Comparison of ENCODE assay signal across 21 cellular contexts in genomic region chr20:6837730-6838129, GRCh38.
DNase-seq lines count a peak whose midpoint lies in the region; ATAC-seq, FAIRE-seq and TF ChIP-seq lines count a peak whose summit lies in the region.
"Had no signal": no experiment of that assay in that cellular context is flagged by ENCODE, and none has a peak within 500 bp of the region (broad histone marks: within the 10 kb centered on the region; RNA-seq: fewer than 3 reads in every experiment).

No MANE protein-coding gene starts in this region.

- H2BK120ac ChIP-seq in mesenchymal stem cell (ENCODE audit: low read depth, low read length): no peak overlapping the region

- no peaks in the 10 kb centered on the region for H3K36me3 ChIP-seq in GM12878 (ENCODE audit: control insufficient read depth in 2 of 2, insufficient read depth in 2 of 2, low read length in 1 of 2)
- no peaks in the 10 kb centered on the region for H3K36me3 ChIP-seq in mesenchymal stem cell (ENCODE audit: control insufficient read depth in 1 of 2, insufficient read depth in 2 of 2, low read depth in 1 of 2, low read length in 2 of 2)
- no peaks in the 10 kb centered on the region for H3K36me3 ChIP-seq in smooth muscle cell (ENCODE audit: low read depth)
- H3K36me3 ChIP-seq: BLaER1 had no signal

- TF ChIP-seq CTCF in GM12878 (IDR thresholded peaks at IDR 0.05 in 2 of 3, conservative IDR thresholded peaks at IDR 0.05 in 1 of 3; ENCODE audit: control insufficient read depth in 2 of 3, extremely low read depth in 1 of 3, insufficient read depth in 1 of 3, low read depth in 3 of 3, low read length in 3 of 3) (no peak), smooth muscle cell (IDR thresholded peaks at IDR 0.05; ENCODE audit: borderline replicate concordance, insufficient read depth, poor library complexity, severe bottlenecking) (no peak)

- H3K18ac ChIP-seq in mesenchymal stem cell (ENCODE audit: low read depth in 1 of 2, low read length in 2 of 2): no peak overlapping the region

- H2AFZ ChIP-seq in GM12878 (ENCODE audit: control insufficient read depth, low read depth, low read length) (no peak overlapping the region), mesenchymal stem cell (ENCODE audit: low read depth, low read length) (no peak overlapping the region), smooth muscle cell (ENCODE audit: low read depth) (no peak overlapping the region)

- no peak overlapping the region for H2AK5ac ChIP-seq in mesenchymal stem cell (ENCODE audit: low read length, severe bottlenecking)

- no TSS peak for BruUV-seq in GM12878 (replicated peaks; lab: Mats Ljungman, UMichigan)

- H4K8ac ChIP-seq in mesenchymal stem cell (ENCODE audit: low read length): no peak overlapping the region

- H3K4me2 ChIP-seq in GM12878 (ENCODE audit: control insufficient read depth, insufficient read depth) (no peak overlapping the region), mesenchymal stem cell (ENCODE audit: low read length, poor library complexity, severe bottlenecking) (no peak overlapping the region), smooth muscle cell (no peak overlapping the region)
- H3K4me2 ChIP-seq: BLaER1 had no signal

- H3K79me1 ChIP-seq in mesenchymal stem cell (replicated peaks; ENCODE audit: low read length, poor library complexity, severe bottlenecking): no peaks in the 10 kb centered on the region

- TF ChIP-seq POLR2A in GM12878 (IDR thresholded peaks at IDR 0.05; ENCODE audit: low read depth, low read length): no peak

- H3K27ac ChIP-seq in GM12878 (ENCODE audit: control insufficient read depth, insufficient read depth) (no peak overlapping the region), mesenchymal stem cell (ENCODE audit: low read length, poor library complexity, severe bottlenecking) (peak overlapping the region; percentile 16), smooth muscle cell (ENCODE audit: low read depth) (peak overlapping the region; percentile 69)
- H3K27ac ChIP-seq: BLaER1 had no signal

- intact Hi-C loops in GM12878 (cut with micrococcal nuclease; ENCODE audit: unreplicated experiment) (no loop called here), posterior cingulate gyrus (cut with DNase I) (no loop called here)

- no peak overlapping the region for H3K23ac ChIP-seq in mesenchymal stem cell (ENCODE audit: low read length in 2 of 2)

- ATAC-seq in HG02759 (IDR thresholded peaks at IDR 0.05; ENCODE audit: unreplicated experiment) (peak; percentile 25), GM12878 (peak; percentile 13)
- ATAC-seq: HepG2, K562, SK-N-SH treated with all-trans-retinoic acid at 6 μM for 48 hours had no signal

- no peak for TF ChIP-seq RAD21 in GM12878 (IDR thresholded peaks at IDR 0.05; ENCODE audit: insufficient read depth, low read depth, low read length)

- no peak overlapping the region for H3K14ac ChIP-seq in mesenchymal stem cell (ENCODE audit: low read length in 2 of 2)

- FAIRE-seq in GM12878 (lab: Jason Lieb, UNC): no peak
- FAIRE-seq: GM19239, HepG2, K562, RCC 7860 had no signal

- H3F3A ChIP-seq in smooth muscle cell (ENCODE audit: low read depth): no peaks in the 10 kb centered on the region

- CTCF ChIA-PET in GM12878 (lab: Yijun Ruan, JAX): interaction anchor here (1.0 to 12.1 kb wide), 18 partner anchors 8 to 448 kb away, joined by 3 to 118 read pairs (median 8); partner anchors contain the start of gene BMP2
- CTCF ChIA-PET in HEK293T (lab: Yijun Ruan, JAX): no interaction called here

- H3K4me1 ChIP-seq in GM12878 (ENCODE audit: control insufficient read depth, insufficient read depth, low read length) (no peaks in the 10 kb centered on the region), mesenchymal stem cell (ENCODE audit: control insufficient read depth, insufficient read depth, low read depth, low read length) (peaks cover 2% of the 10 kb centered on the region), smooth muscle cell (ENCODE audit: low read depth) (peaks cover 12% of the 10 kb centered on the region)
- H3K4me1 ChIP-seq: BLaER1 had no signal

- H3K4me3 ChIP-seq in GM12878: no peak overlapping the region
- no peak overlapping the region for H3K4me3 ChIP-seq in mesenchymal stem cell (ENCODE audit: insufficient read depth in 1 of 2, low read depth in 1 of 2, low read length in 2 of 2)
- no peak overlapping the region for H3K4me3 ChIP-seq in smooth muscle cell
- H3K4me3 ChIP-seq: BLaER1, K562 had no signal

- no peaks in the 10 kb centered on the region for H3K79me2 ChIP-seq in GM12878 (ENCODE audit: control insufficient read depth, insufficient read depth, low read length)
- no peaks in the 10 kb centered on the region for H3K79me2 ChIP-seq in smooth muscle cell (ENCODE audit: low read depth)

- no peak overlapping the region for H2BK15ac ChIP-seq in mesenchymal stem cell (ENCODE audit: low read depth, poor library complexity, severe bottlenecking)

- H4K20me1 ChIP-seq in GM12878 (ENCODE audit: control insufficient read depth, insufficient read depth) (no peaks in the 10 kb centered on the region), smooth muscle cell (ENCODE audit: low read depth) (no peaks in the 10 kb centered on the region)
- H4K20me1 ChIP-seq: BLaER1 had no signal

- in situ Hi-C loops in GM12878 (cut with MboI): no loop called here

- H3K9ac ChIP-seq in GM12878 (ENCODE audit: control insufficient read depth, insufficient read depth, low read length): no peak overlapping the region
- H3K9ac ChIP-seq in mesenchymal stem cell (ENCODE audit: low read length): no peak overlapping the region
- peak overlapping the region; percentile 42 for H3K9ac ChIP-seq in smooth muscle cell (ENCODE audit: low read depth)
- H3K9ac ChIP-seq: BLaER1 had no signal

- SMC1A ChIA-PET in GM12878 (lab: Charles Lee; ENCODE audit: uncharacterized antibody, unreplicated experiment): interaction anchor here (1.0 to 14.3 kb wide), 20 partner anchors 8 to 448 kb away, joined by 3 to 270 read pairs (median 22); no protein-coding TSS in a partner anchor

- H2BK12ac ChIP-seq in mesenchymal stem cell (ENCODE audit: low read length in 2 of 2): no peak overlapping the region

- WGBS in GM12878 (ENCODE audit: insufficient coverage, insufficient replicate concordance, low lambda C conversion rate, missing lambda C conversion rate): 0% methylated on average over 2 of the region's 2 CpGs
- WGBS in mesenchymal stem cell: 58% methylated on average over 1 of the region's 2 CpGs
- WGBS in smooth muscle cell (ENCODE audit: low lambda C conversion rate): 83% methylated on average over 2 of the region's 2 CpGs

- no peak overlapping the region for H3K4ac ChIP-seq in mesenchymal stem cell (ENCODE audit: low read depth in 1 of 2, low read length in 2 of 2)

- DNase-seq in GM12878 (ENCODE audit: low read depth, low spot score) (no peak), mesenchymal stem cell (no peak), smooth muscle cell (lab: John Stamatoyannopoulos, UW; ENCODE audit: unreplicated experiment) (no peak), iPS-NIHi7 (ENCODE audit: extremely low spot score) (no peak), posterior cingulate gyrus (no peak), HEK293T (ENCODE audit: extremely low spot score) (no peak)
- DNase-seq: CD4-positive, CD25-positive, alpha-beta regulatory T cell; DND-41; Kasumi-1; NCI-H1092 treated with DMSO at 0.1 percent for 48 hours; NCI-H1436; NCI-H187; NCI-H2171 treated with DMSO at 0.1 percent for 48 hours; NCI-H345 had no signal

- no peak overlapping the region for H4K91ac ChIP-seq in mesenchymal stem cell (ENCODE audit: low read length)

- TF ChIP-seq EP300 in GM12878 (IDR thresholded peaks at IDR 0.05; ENCODE audit: borderline replicate concordance in 1 of 2, control insufficient read depth in 1 of 2, low read depth in 2 of 2, low read length in 2 of 2): no peak; a peak in 1 of 4 replicates

- RAD21 ChIA-PET in GM12878 (lab: Charles Lee; ENCODE audit: unreplicated experiment): interaction anchor here (0.6 to 8.1 kb wide), 27 partner anchors 8 to 448 kb away, joined by 3 to 197 read pairs (median 6); no protein-coding TSS in a partner anchor

- H3K27me3 ChIP-seq in GM12878 (replicated peaks in 1 of 2; ENCODE audit: control insufficient read depth in 2 of 2, insufficient read depth in 2 of 2, low read length in 1 of 2) (no peaks in the 10 kb centered on the region), mesenchymal stem cell (ENCODE audit: control insufficient read depth in 1 of 2, insufficient read depth in 1 of 2, low read length in 2 of 2) (peaks cover 0 to 9% of the 10 kb centered on the region in 2 experiments), smooth muscle cell (ENCODE audit: low read depth) (peaks cover 13% of the 10 kb centered on the region)
- H3K27me3 ChIP-seq: BLaER1 had no signal

- POLR2A ChIA-PET in GM12878 (lab: Charles Lee): interaction anchor here (0.7 to 12.0 kb wide), 16 partner anchors 8 to 101 kb away, joined by 3 to 100 read pairs (median 5); no protein-coding TSS in a partner anchor
- POLR2A ChIA-PET in HEK293T (lab: Yijun Ruan, JAX): no interaction called here

- H3K9me3 ChIP-seq in GM12878 (replicated peaks; ENCODE audit: control insufficient read depth, insufficient read depth, low read length) (no peaks in the 10 kb centered on the region), mesenchymal stem cell (ENCODE audit: control insufficient read depth, low read length) (no peaks in the 10 kb centered on the region), smooth muscle cell (replicated peaks; ENCODE audit: low read depth) (no peaks in the 10 kb centered on the region)
- H3K9me3 ChIP-seq: BLaER1 had no signal

- H2BK5ac ChIP-seq in mesenchymal stem cell (ENCODE audit: low read depth, low read length, poor library complexity, severe bottlenecking): no peak overlapping the region

TF ChIP-seq in HEK293T, 16 proteins besides CTCF, POLR2A, EP300 and RAD21 (continues in another document):
- TF ChIP-seq NFRKB (IDR thresholded peaks at IDR 0.05): no peak
- TF ChIP-seq ELF4 (IDR thresholded peaks at IDR 0.05): no peak
- no peak for TF ChIP-seq SP1 (IDR thresholded peaks at IDR 0.05)
- no peak for TF ChIP-seq FOXA1 (IDR thresholded peaks at IDR 0.05)
- no peak for TF ChIP-seq HDGF (IDR thresholded peaks at IDR 0.05; ENCODE audit: borderline replicate concordance)
- TF ChIP-seq LEF1 (IDR thresholded peaks at IDR 0.05; ENCODE audit: borderline replicate concordance): no peak
- no peak for TF ChIP-seq TARDBP (IDR thresholded peaks at IDR 0.05)
- TF ChIP-seq CTBP1 (IDR thresholded peaks at IDR 0.05; ENCODE audit: borderline replicate concordance): no peak
- TF ChIP-seq, protein P1, sequence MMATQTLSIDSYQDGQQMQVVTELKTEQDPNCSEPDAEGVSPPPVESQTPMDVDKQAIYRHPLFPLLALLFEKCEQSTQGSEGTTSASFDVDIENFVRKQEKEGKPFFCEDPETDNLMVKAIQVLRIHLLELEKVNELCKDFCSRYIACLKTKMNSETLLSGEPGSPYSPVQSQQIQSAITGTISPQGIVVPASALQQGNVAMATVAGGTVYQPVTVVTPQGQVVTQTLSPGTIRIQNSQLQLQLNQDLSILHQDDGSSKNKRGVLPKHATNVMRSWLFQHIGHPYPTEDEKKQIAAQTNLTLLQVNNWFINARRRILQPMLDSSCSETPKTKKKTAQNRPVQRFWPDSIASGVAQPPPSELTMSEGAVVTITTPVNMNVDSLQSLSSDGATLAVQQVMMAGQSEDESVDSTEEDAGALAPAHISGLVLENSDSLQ (IDR thresholded peaks at IDR 0.05): no peak
- no peak for TF ChIP-seq L3MBTL2 (conservative IDR thresholded peaks at IDR 0.05)
- TF ChIP-seq SUZ12 (IDR thresholded peaks at IDR 0.05): no peak
- no peak for TF ChIP-seq ARNT (IDR thresholded peaks at IDR 0.05)
